ENCODE assay signal across 7 cellular contexts in the genomic region with DNA sequence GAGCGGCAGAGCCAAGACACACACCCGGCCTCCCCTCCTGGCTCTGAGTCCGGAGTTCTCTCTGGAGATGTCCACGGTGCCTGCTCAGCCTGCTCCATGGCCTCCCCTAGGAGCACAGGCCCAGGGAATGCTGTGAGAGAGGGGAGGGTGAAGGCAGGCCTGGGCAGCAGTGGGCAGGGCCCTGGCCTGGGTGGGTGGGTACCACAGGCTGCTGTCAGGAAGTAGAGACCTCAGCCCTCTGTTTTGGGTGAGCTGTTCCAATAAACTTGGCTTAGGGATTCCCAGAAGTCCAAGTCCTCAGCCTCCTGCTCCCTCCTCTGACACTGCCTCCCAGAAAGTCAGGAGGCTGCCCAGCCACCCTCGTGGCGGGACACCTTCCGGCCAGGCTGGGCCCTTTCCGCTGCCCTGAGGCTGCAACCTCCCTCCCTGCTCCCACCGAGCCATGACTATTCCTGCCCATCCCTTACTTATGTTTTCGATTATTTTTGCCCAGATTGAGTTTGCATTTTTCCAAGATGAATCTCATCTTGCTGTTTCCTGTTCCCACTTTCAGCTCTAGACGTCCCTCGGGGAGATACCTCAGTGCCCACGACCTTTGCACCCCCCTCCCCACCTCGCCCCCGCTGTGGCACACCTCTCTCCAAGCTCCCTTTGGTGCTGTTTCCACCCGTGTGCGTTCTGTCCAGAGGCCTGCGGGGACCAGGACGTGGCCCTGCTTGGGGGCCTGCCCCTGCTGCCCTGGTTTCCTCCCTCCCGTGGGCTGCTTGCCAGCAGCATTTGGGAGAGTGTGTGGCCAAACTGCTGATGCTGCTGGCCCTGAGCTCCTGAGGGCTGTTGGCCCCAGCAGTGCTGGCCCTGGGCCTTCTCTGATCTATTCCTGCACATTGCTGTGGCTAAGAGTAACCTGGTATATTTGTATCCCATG.
DNase-seq lines count a peak whose midpoint lies in the region; ATAC-seq and TF ChIP-seq lines count a peak whose summit lies in the region.
"Had no signal": no experiment of that assay in that cellular context is flagged by ENCODE, and none has a peak within 500 bp of the region (broad histone marks: within the 10 kb centered on the region; RNA-seq: fewer than 3 reads in every experiment).

No MANE protein-coding gene starts in this region.

- H3K36me3 ChIP-seq in RWPE2 (ENCODE audit: low read depth): no peaks in the 10 kb centered on the region
- H3K36me3 ChIP-seq in subcutaneous abdominal adipose tissue (ENCODE audit: control insufficient read depth in 5 of 5, insufficient read depth in 5 of 5, low read length in 5 of 5): no peaks in the 10 kb centered on the region
- H3K36me3 ChIP-seq in WERI-Rb-1: no peaks in the 10 kb centered on the region

- no peaks in the 10 kb centered on the region for H3K9me3 ChIP-seq in RWPE2 (ENCODE audit: severe bottlenecking)
- no peaks in the 10 kb centered on the region for H3K9me3 ChIP-seq in subcutaneous abdominal adipose tissue (ENCODE audit: control insufficient read depth in 5 of 5, low read length in 5 of 5)
- H3K9me3 ChIP-seq in WERI-Rb-1 (ENCODE audit: severe bottlenecking): no peaks in the 10 kb centered on the region

- ATAC-seq in RWPE2 (ENCODE audit: low read depth) (peak; percentile 81), HG02840 (IDR thresholded peaks at IDR 0.05; ENCODE audit: low FRiP score, unreplicated experiment) (no peak)

- H3K27me3 ChIP-seq in RWPE2 (ENCODE audit: insufficient read depth, poor library complexity, severe bottlenecking): no peaks in the 10 kb centered on the region
- no peaks in the 10 kb centered on the region for H3K27me3 ChIP-seq in subcutaneous abdominal adipose tissue (ENCODE audit: control insufficient read depth in 5 of 5, insufficient read depth in 4 of 5, low read length in 5 of 5)
- H3K27me3 ChIP-seq in WERI-Rb-1 (ENCODE audit: insufficient read depth, low read depth, severe bottlenecking): no peaks in the 10 kb centered on the region

- H3K4me3 ChIP-seq in RWPE2 (ENCODE audit: severe bottlenecking): no peak overlapping the region
- H3K4me3 ChIP-seq in subcutaneous abdominal adipose tissue (ENCODE audit: low read depth in 1 of 5, low read length in 5 of 5): no peak overlapping the region
- no peak overlapping the region for H3K4me3 ChIP-seq in WERI-Rb-1 (ENCODE audit: low read depth, low read length)

- peak overlapping the region in 4 of 5 donors; percentile 4 to 22 (median 16) for H3K9ac ChIP-seq in subcutaneous abdominal adipose tissue (ENCODE audit: low read length in 5 of 5)

- H3K4me1 ChIP-seq in RWPE2 (ENCODE audit: insufficient read depth, poor library complexity, severe bottlenecking) (peaks cover 18% of the 10 kb centered on the region), subcutaneous abdominal adipose tissue (ENCODE audit: control insufficient read depth in 5 of 5, insufficient read depth in 5 of 5, low read length in 5 of 5) (peaks cover 5 to 68% (median 55%) of the 10 kb centered on the region in 5 donors)

- DNase-seq in RWPE2 (ENCODE audit: low spot score): no peak
- peak; percentile 54 for DNase-seq in globus pallidus (ENCODE audit: low spot score)
- DNase-seq in WERI-Rb-1: no peak
- no peak for DNase-seq in NCI-H2029 (lab: John Stamatoyannopoulos, UW)
- DNase-seq: NCI-H1694 treated with DMSO at 0.1 percent for 48 hours had no signal

- H3K27ac ChIP-seq in RWPE2 (ENCODE audit: poor library complexity, severe bottlenecking): peak overlapping the region; percentile 94
- H3K27ac ChIP-seq in subcutaneous abdominal adipose tissue (ENCODE audit: low read depth, low read length): peak overlapping the region; percentile 90
- no peak overlapping the region for H3K27ac ChIP-seq in WERI-Rb-1

- TF ChIP-seq CTCF in RWPE2 (IDR thresholded peaks at IDR 0.05; ENCODE audit: poor library complexity, severe bottlenecking): no peak
- no peak for TF ChIP-seq CTCF in WERI-Rb-1 (IDR thresholded peaks at IDR 0.05; ENCODE audit: low read depth, low read length)
